Comparison of ENCODE assay signal across 16 cellular contexts in genomic region chr2:188326669-188327301, GRCh38. TPM values are rescaled to one million over a fixed set of nuclear protein-coding genes. Genes with fewer than 3 reads are reported as not detected.
DNase-seq lines count a peak whose midpoint lies in the region; ATAC-seq, FAIRE-seq and TF ChIP-seq lines count a peak whose summit lies in the region.
"Had no signal": no experiment of that assay in that cellular context is flagged by ENCODE, and none has a peak within 500 bp of the region (broad histone marks: within the 10 kb centered on the region; RNA-seq: fewer than 3 reads in every experiment).

No MANE protein-coding gene starts in this region.

- no peak overlapping the region for H3K9ac ChIP-seq in H9 (ENCODE audit: extremely low read depth, insufficient read length, low read length)

- no peak overlapping the region for H4K8ac ChIP-seq in H9 (replicated peaks; ENCODE audit: insufficient read length, low read depth, low read length)

- peaks cover 0 to 2% (median 0%) of the 10 kb centered on the region in 3 experiments; a peak in 1 of 7 replicates for H3K36me3 Mint-ChIP-seq in H9 (ENCODE audit: insufficient read depth in 1 of 3, low read depth in 3 of 3)

- H2BK5ac ChIP-seq in H9 (ENCODE audit: insufficient read length, low read length) = no peak overlapping the region

- peaks cover 38 to 39% of the 10 kb centered on the region in 2 experiments for H3K4me1 Mint-ChIP-seq in H9
- H3K4me1 Mint-ChIP-seq: stimulated activated naive CD8-positive, alpha-beta T cell treated with anti-CD3 and anti-CD28 coated beads, Interleukin-15, amount 100 ng/mL, for 72 hours had no signal

- H4K20me1 ChIP-seq in H9 (ENCODE audit: control insufficient read depth, insufficient read depth, insufficient read length) = no peaks in the 10 kb centered on the region

- no peak overlapping the region for H3T11ph ChIP-seq in H9 (ENCODE audit: low read length)

- H2BK12ac ChIP-seq in H9 (ENCODE audit: insufficient read length, low read depth, low read length) = no peak overlapping the region

- H4K5ac ChIP-seq in H9 (ENCODE audit: insufficient read length, low read depth, low read length) = no peak overlapping the region

- H2AK5ac ChIP-seq in H9 (ENCODE audit: insufficient read length, low read length) = no peak overlapping the region

- H4K91ac ChIP-seq in H9 (ENCODE audit: insufficient read length, low read depth, low read length) = no peak overlapping the region

- H3K79me2 ChIP-seq in H9 (ENCODE audit: insufficient read depth, low read length) = peaks cover 52% of the 10 kb centered on the region; the same call in 1 of the 2 replicates

- no peak overlapping the region for H2AFZ ChIP-seq in H9 (ENCODE audit: low read length)

- TF ChIP-seq CTCF in H9 (conservative IDR thresholded peaks at IDR 0.05) (no peak), fibroblast of pulmonary artery (IDR thresholded peaks at IDR 0.05; ENCODE audit: low read length, missing control alignments) (no peak), psoas muscle (IDR thresholded peaks at IDR 0.05) (no peak)

- H3K79me1 ChIP-seq in H9 (ENCODE audit: insufficient read depth, low read depth, low read length, poor library complexity, severe bottlenecking) = peaks cover 3% of the 10 kb centered on the region

- ATAC-seq in psoas muscle = peak; percentile 67 to 76 (median 72)
- ATAC-seq: stimulated activated naive CD8-positive, alpha-beta T cell treated with anti-CD3 and anti-CD28 coated beads, Interleukin-15, amount 100 ng/mL, for 72 hours had no signal

- no peak overlapping the region for H3K27ac ChIP-seq in H9 (ENCODE audit: insufficient read length, low read depth, low read length)
- H3K27ac ChIP-seq in psoas muscle = no peak overlapping the region
- H3K27ac ChIP-seq: epithelial cell of prostate had no signal

- no peaks in the 10 kb centered on the region for H3K36me3 ChIP-seq in psoas muscle (ENCODE audit: insufficient read depth in 1 of 2, low read depth in 1 of 2)

- no peak overlapping the region for H3K56ac ChIP-seq in H9 (ENCODE audit: insufficient read length, low read depth, low read length)

- no peak overlapping the region for H3K18ac ChIP-seq in H9 (ENCODE audit: insufficient read length, low read depth, low read length)

- no peaks in the 10 kb centered on the region for H3K9me3 Mint-ChIP-seq in H9
- H3K9me3 Mint-ChIP-seq: stimulated activated naive CD8-positive, alpha-beta T cell treated with anti-CD3 and anti-CD28 coated beads, Interleukin-15, amount 100 ng/mL, for 72 hours had no signal

- DNase-seq in H9 (no peak), RPMI7951 (ENCODE audit: low read depth) (peak; percentile 55), fibroblast of pulmonary artery (ENCODE audit: low read depth) (peak; percentile 59), psoas muscle (no peak), medulla oblongata (ENCODE audit: extremely low spot score) (no peak), GM12891 (ENCODE audit: insufficient read length, low spot score) (no peak), germinal center (ENCODE audit: low spot score) (no peak)
- no peak for DNase-seq in stimulated activated naive CD4-positive, alpha-beta T cell (lab: John Stamatoyannopoulos, UW)
- DNase-seq: activated CD4-positive, alpha-beta T cell treated with anti-CD3 and anti-CD28 coated beads for 1 hour; kidney; nucleus accumbens; stimulated activated CD4-positive, alpha-beta T cell treated with anti-CD3 and anti-CD28 coated beads, Interleukin-2, amount 100 ng/mL, for 48 hours; stimulated activated naive CD8-positive, alpha-beta T cell treated with anti-CD3 and anti-CD28 coated beads, Interleukin-15, amount 100 ng/mL, for 72 hours had no signal

- WGBS in H9 (ENCODE audit: extremely low coverage, insufficient read length, low lambda C conversion rate) = no CpG with 5 or more reads among the region's 4 CpGs
- WGBS in psoas muscle, 3 donors = 21 to 59% (median 30%) methylated on average over 4 of the region's 4 CpGs

- FAIRE-seq in GM12891 (lab: Jason Lieb, UNC) = no peak
- FAIRE-seq: bronchial epithelial cell, kidney had no signal

- no peaks in the 10 kb centered on the region for H3K27me3 ChIP-seq in H9 (ENCODE audit: insufficient read depth, low read length)
- no peaks in the 10 kb centered on the region for H3K27me3 ChIP-seq in psoas muscle (ENCODE audit: insufficient read depth in 3 of 3, low read length in 2 of 3)

- H3K23ac ChIP-seq in H9 (ENCODE audit: insufficient read length, low read depth, low read length) = no peak overlapping the region

- H3K4ac ChIP-seq in H9 (ENCODE audit: low read depth, low read length) = no peak overlapping the region

- H3K4me3 ChIP-seq in fibroblast of pulmonary artery (replicated peaks; ENCODE audit: low read depth, low read length) (no peak overlapping the region), psoas muscle (no peak overlapping the region)

- H3K9me3 ChIP-seq in H9 (ENCODE audit: control insufficient read depth, low read depth, low read length) (no peaks in the 10 kb centered on the region), psoas muscle (no peaks in the 10 kb centered on the region)
- H3K9me3 ChIP-seq: Caco-2 had no signal

- intact Hi-C loops in psoas muscle (cut with DNase I) = no loop called here

- H3K4me3 Mint-ChIP-seq in H9 = no peak overlapping the region
- H3K4me3 Mint-ChIP-seq: stimulated activated naive CD8-positive, alpha-beta T cell treated with anti-CD3 and anti-CD28 coated beads, Interleukin-15, amount 100 ng/mL, for 72 hours had no signal

- no peak for TF ChIP-seq POLR2A in GM12891 (IDR thresholded peaks at IDR 0.05; ENCODE audit: low read depth, low read length)

- H3K23me2 ChIP-seq in H9 (ENCODE audit: insufficient read length, low read depth, low read length, poor library complexity, severe bottlenecking) = no peaks in the 10 kb centered on the region

- no peak overlapping the region for H2BK15ac ChIP-seq in H9 (ENCODE audit: low read depth, low read length)

- no peak overlapping the region for H2BK120ac ChIP-seq in H9 (ENCODE audit: low read depth, low read length, poor library complexity, severe bottlenecking)

- no peak overlapping the region for H3K4me2 ChIP-seq in H9 (ENCODE audit: insufficient read depth, insufficient read length, low read length)

- no peaks in the 10 kb centered on the region for H3K27me3 Mint-ChIP-seq in H9 (ENCODE audit: low read depth)
- H3K27me3 Mint-ChIP-seq: stimulated activated naive CD8-positive, alpha-beta T cell treated with anti-CD3 and anti-CD28 coated beads, Interleukin-15, amount 100 ng/mL, for 72 hours had no signal

- peak overlapping the region; percentile 45 to 65 (median 50); a peak in 5 of 7 replicates for H3K27ac Mint-ChIP-seq in H9
- H3K27ac Mint-ChIP-seq: stimulated activated naive CD8-positive, alpha-beta T cell treated with anti-CD3 and anti-CD28 coated beads, Interleukin-15, amount 100 ng/mL, for 72 hours had no signal

- H2BK20ac ChIP-seq in H9 (ENCODE audit: low read depth, low read length, poor library complexity, severe bottlenecking) = no peak overlapping the region

- H3K14ac ChIP-seq in H9 (ENCODE audit: insufficient read depth, low read length) = no peak overlapping the region

- H3K4me1 ChIP-seq in H9 (ENCODE audit: insufficient read depth, low read length) = peaks cover 6% of the 10 kb centered on the region; the same call in 1 of the 2 replicates
- peaks cover 34% of the 10 kb centered on the region for H3K4me1 ChIP-seq in psoas muscle

TF ChIP-seq in GM12891, 5 proteins besides CTCF, POLR2A, EP300 and RAD21:
- no peak for TF ChIP-seq POU2F2 (IDR thresholded peaks at IDR 0.05; ENCODE audit: low read depth, low read length)
- TF ChIP-seq PAX5 (IDR thresholded peaks at IDR 0.05; ENCODE audit: insufficient read depth, low read length, severe bottlenecking) = no peak
- no peak for TF ChIP-seq POLR2AphosphoS5 (IDR thresholded peaks at IDR 0.05; ENCODE audit: low read depth, low read length)
- no peak for TF ChIP-seq TAF1 (IDR thresholded peaks at IDR 0.05; ENCODE audit: low read depth, low read length)
- no peak for TF ChIP-seq SPI1 (IDR thresholded peaks at IDR 0.05; ENCODE audit: low read depth, low read length)

RNA-seq across cellular contexts. Expression of gene GULP1, which starts 35.1 kb away (rescaled TPM):
- total RNA-seq in H9 (2021) (124 and 140 TPM in 2 replicates), psoas muscle (10 to 100 TPM in 3 of 4 donors, 1 to 10 TPM in 1; 9.3 to 15.9 (median 13.5) TPM)
- 83.9 and 87.0 TPM in 2 replicates for total RNA-seq in RPMI7951 (2014; rRNA removed; shearing (Covaris generic))
- polyA plus RNA-seq in psoas muscle = 10 to 100 TPM in 1 of 3 donors, 1 to 10 TPM in 2; 5.6 to 18.0 (median 10.0) TPM
- polyA plus RNA-seq in GM12891 (2012; ENCODE audit: low read depth, missing spikeins) = not detected

Comparison
In these comparisons a context has a peak if more than half of its experiments do, and no peak if none do; other contexts are left out.
1. DNase-seq: peak in RPMI7951 (single experiment) and fibroblast of pulmonary artery (single experiment); none in H9 (single experiment), psoas muscle (0 of 2), medulla oblongata (single experiment), stimulated activated naive CD4-positive, alpha-beta T cell (0 of 6), GM12891 (single experiment) and germinal center (single experiment).